ENCODE assay signal across 13 cellular contexts in the genomic region with DNA sequence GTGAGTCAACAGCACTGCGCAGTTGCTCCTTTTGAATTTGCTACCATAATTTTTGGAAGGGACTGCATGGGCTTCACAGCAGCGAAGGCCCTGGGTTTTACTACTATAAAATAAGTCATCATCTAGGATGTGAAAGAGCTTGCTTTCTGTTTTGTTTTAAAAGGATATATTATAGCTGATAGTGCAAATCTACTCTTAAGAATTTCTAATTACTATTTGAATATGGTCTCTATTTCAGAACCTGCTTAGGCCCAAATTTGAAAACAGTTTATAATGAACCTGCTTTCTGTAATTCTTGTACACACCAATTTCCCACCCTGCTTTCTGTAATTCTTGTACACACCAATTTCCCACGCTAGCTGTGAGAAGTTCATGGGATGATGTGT.
DNase-seq lines count a peak whose midpoint lies in the region; ATAC-seq and TF ChIP-seq lines count a peak whose summit lies in the region.
"Had no signal": no experiment of that assay in that cellular context is flagged by ENCODE, and none has a peak within 500 bp of the region (broad histone marks: within the 10 kb centered on the region; RNA-seq: fewer than 3 reads in every experiment).

No MANE protein-coding gene starts in this region.

- TF ChIP-seq POLR2A in vagina (IDR thresholded peaks at IDR 0.05) = no peak

- H3K27ac Mint-ChIP-seq in chondrocyte (ENCODE audit: unreplicated experiment) = peak overlapping the region; percentile 98
- H3K27ac Mint-ChIP-seq: CD4-positive, CD25-positive, alpha-beta regulatory T cell; naive B cell had no signal

- intact Hi-C loops in PC-9 (cut with micrococcal nuclease; ENCODE audit: unreplicated experiment) (loop anchor here (10.0 kb wide), 3 partner anchors 267 to 757 kb away; no protein-coding TSS in a partner anchor), vagina (cut with DNase I) (no loop called here)

- peak overlapping the region; percentile 64 for H3K4me2 ChIP-seq in PC-9

- H3K4me1 ChIP-seq in PC-9 (replicated peaks; ENCODE audit: insufficient read depth) (peaks cover 86% of the 10 kb centered on the region), neutrophil (ENCODE audit: control insufficient read depth in 1 of 2, insufficient read depth in 1 of 2, low read depth in 1 of 2, low read length in 1 of 2) (peaks cover 17 to 25% of the 10 kb centered on the region in 2 experiments), vagina (peaks cover 58% of the 10 kb centered on the region)

- no peak for TF ChIP-seq CTCF in PC-9 (conservative IDR thresholded peaks at IDR 0.05)
- TF ChIP-seq CTCF in chondrocyte (IDR thresholded peaks at IDR 0.05) = no peak
- no peak for TF ChIP-seq CTCF in neutrophil (IDR thresholded peaks at IDR 0.05)
- TF ChIP-seq CTCF in vagina (IDR thresholded peaks at IDR 0.05) = no peak

- no peaks in the 10 kb centered on the region for H3K27me3 Mint-ChIP-seq in chondrocyte (ENCODE audit: low read depth)
- H3K27me3 Mint-ChIP-seq: naive B cell had no signal

- peaks cover 58% of the 10 kb centered on the region for H3F3A ChIP-seq in PC-9 (ENCODE audit: insufficient read depth, low read depth)

- H3K79me2 ChIP-seq in PC-9 (ENCODE audit: low read depth) = peaks cover 82% of the 10 kb centered on the region

- no peaks in the 10 kb centered on the region for H3K9me2 ChIP-seq in PC-9 (ENCODE audit: insufficient read depth)

- H3K27ac ChIP-seq in PC-9 = peak overlapping the region; percentile 97
- H3K27ac ChIP-seq in neutrophil = peak overlapping the region; percentile 65
- peak overlapping the region; percentile 25 for H3K27ac ChIP-seq in vagina

- H3K36me3 ChIP-seq in PC-9 (ENCODE audit: low read depth) = 0 out of 2 replicates have a peak, but pooled peaks cover 3% of the 10 kb centered on the region
- no peaks in the 10 kb centered on the region for H3K36me3 ChIP-seq in neutrophil
- H3K36me3 ChIP-seq in vagina = no peaks in the 10 kb centered on the region
- H3K36me3 ChIP-seq: HAP-1 had no signal

- CTCF ChIA-PET in PC-9 (lab: Charles Lee) = no interaction called here

- POLR2A ChIA-PET in PC-9 (lab: Charles Lee; ENCODE audit: unreplicated experiment) = interaction anchor here (0.6 to 0.7 kb wide), 3 partner anchors 12 to 68 kb away, joined by 3 to 6 read pairs (median 3); no protein-coding TSS in a partner anchor

- DNase-seq in PC-9 = no peak
- DNase-seq in chondrocyte (ENCODE audit: low spot score) = no peak
- DNase-seq in vagina (ENCODE audit: extremely low spot score in 2 of 2) = no peak
- DNase-seq in NCI-H526 treated with DMSO at 0.1 percent for 48 hours (lab: John Stamatoyannopoulos, UW) = no peak
- no peak for DNase-seq in SKM-1 (lab: John Stamatoyannopoulos, UW; ENCODE audit: unreplicated experiment)
- DNase-seq: CD4-positive, CD25-positive, alpha-beta regulatory T cell; left cardiac atrium; naive B cell; NCI-H1417 treated with DMSO at 0.1 percent for 48 hours had no signal

- H4K20me1 ChIP-seq in PC-9 (ENCODE audit: insufficient read depth) = no peaks in the 10 kb centered on the region

- BruUV-seq in PC-9 (replicated peaks; lab: Mats Ljungman, UMichigan) = TSS peak; percentile 89

- ATAC-seq in HG02571 (IDR thresholded peaks at IDR 0.05; ENCODE audit: unreplicated experiment) = no peak

- H3K4me3 Mint-ChIP-seq in chondrocyte (ENCODE audit: unreplicated experiment) = no peak overlapping the region
- H3K4me3 Mint-ChIP-seq: CD4-positive, CD25-positive, alpha-beta regulatory T cell; naive B cell had no signal

- H2AFZ ChIP-seq in PC-9 = no peak overlapping the region

- H3K9me3 ChIP-seq in PC-9 (ENCODE audit: insufficient read depth, low read depth) (no peaks in the 10 kb centered on the region), neutrophil (no peaks in the 10 kb centered on the region), vagina (no peaks in the 10 kb centered on the region)
- H3K9me3 ChIP-seq: HAP-1 had no signal

- H3K27me3 ChIP-seq in PC-9 (ENCODE audit: insufficient read depth, low read depth) (no peaks in the 10 kb centered on the region), neutrophil (no peaks in the 10 kb centered on the region), vagina (no peaks in the 10 kb centered on the region)

- H3K9me3 Mint-ChIP-seq in chondrocyte (ENCODE audit: low read depth) = peaks cover 5% of the 10 kb centered on the region
- H3K9me3 Mint-ChIP-seq: naive B cell had no signal

- peaks cover 2% of the 10 kb centered on the region for H3K36me3 Mint-ChIP-seq in chondrocyte (ENCODE audit: low read depth)
- H3K36me3 Mint-ChIP-seq: CD4-positive, CD25-positive, alpha-beta regulatory T cell; naive B cell had no signal

- peak overlapping the region; percentile 16 for H3K4me3 ChIP-seq in PC-9
- no peak overlapping the region for H3K4me3 ChIP-seq in neutrophil (ENCODE audit: low read depth in 1 of 2, low read length in 1 of 2)
- no peak overlapping the region for H3K4me3 ChIP-seq in vagina
- H3K4me3 ChIP-seq: GM12878, HAP-1 had no signal

- peaks cover 64% of the 10 kb centered on the region for H3K4me1 Mint-ChIP-seq in chondrocyte (ENCODE audit: low read depth)
- H3K4me1 Mint-ChIP-seq: CD4-positive, CD25-positive, alpha-beta regulatory T cell had no signal

Comparison
In these comparisons a context has a peak if more than half of its experiments do, and no peak if none do; other contexts are left out.
1. H3K27ac ChIP-seq: peak in every context shown above with its lines; median percentile 97 in PC-9; 65 in neutrophil; 25 in vagina.